ENCODE assay signal across 8 cellular contexts in genomic region chr12:19440019-19440858, GRCh38. TPM values are rescaled to one million over a fixed set of nuclear protein-coding genes. Genes with fewer than 3 reads are reported as not detected.
DNase-seq lines count a peak whose midpoint lies in the region; ATAC-seq, FAIRE-seq and TF ChIP-seq lines count a peak whose summit lies in the region.

No MANE protein-coding gene starts in this region.

- no peak for FAIRE-seq in H1 (lab: Jason Lieb, UNC)

- no peak overlapping the region for H2BK15ac ChIP-seq in H1 (ENCODE audit: low read length)

- H3K79me1 ChIP-seq in H1 (ENCODE audit: low read depth, low read length): no peaks in the 10 kb centered on the region

- H4K91ac ChIP-seq in H1 (replicated peaks; ENCODE audit: insufficient read length, low read length): peak overlapping the region; percentile 98

- H2BK5ac ChIP-seq in H1 (ENCODE audit: low read depth, low read length): peak overlapping the region; percentile 95

- H3K27me3 Mint-ChIP-seq in mesothelial cell of epicardium (ENCODE audit: low read depth): no peaks in the 10 kb centered on the region

- H3K56ac ChIP-seq in H1 (replicated peaks; ENCODE audit: insufficient read length, low read depth, low read length): peak overlapping the region; percentile 87

- no peaks in the 10 kb centered on the region for H3K9me3 ChIP-seq in H1 (ENCODE audit: insufficient read depth in 2 of 2, low read depth in 1 of 2, low read length in 1 of 2)

- H3K4me2 ChIP-seq in H1 (ENCODE audit: insufficient read depth in 1 of 2, low read depth in 2 of 2, low read length in 2 of 2): peak overlapping the region; percentile 58 to 79

- CTCF ChIA-PET in H1 (lab: Charles Lee; ENCODE audit: partially characterized antibody): no interaction called here

- POLR2A ChIA-PET in H1 (lab: Charles Lee; ENCODE audit: partially characterized antibody): interaction anchor here (0.7 to 2.8 kb wide), 11 partner anchors 11 to 88 kb away, joined by 3 to 11 read pairs (median 3); no protein-coding TSS in a partner anchor

- no peak overlapping the region for H2BK20ac ChIP-seq in H1 (ENCODE audit: low read length)

- H3K23me2 ChIP-seq in H1 (ENCODE audit: low read depth, low read length): peaks cover 3% of the 10 kb centered on the region; the same call in 1 of the 2 replicates

- H3K23ac ChIP-seq in H1 (ENCODE audit: insufficient read length): no peak overlapping the region

- peak overlapping the region; percentile 81 for H2BK120ac ChIP-seq in H1 (replicated peaks; ENCODE audit: low read depth, low read length)

- WGBS in H1 (ENCODE audit: extremely low coverage in 1 of 2, insufficient coverage in 1 of 2, insufficient read length in 1 of 2, insufficient replicate concordance in 2 of 2, low coverage in 1 of 2, low lambda C conversion rate in 2 of 2, missing lambda C conversion rate in 1 of 2), 2 experiments: 2% methylated on average over 19 of the region's 71 CpGs; no CpG with 5 or more reads in 1 of the 2 experiments

- peak overlapping the region; percentile 97 for H3K27ac Mint-ChIP-seq in mesothelial cell of epicardium

- H3K14ac ChIP-seq in H1 (ENCODE audit: insufficient read length): peak overlapping the region; percentile 93

- H3K79me2 ChIP-seq in H1 (ENCODE audit: control insufficient read depth in 1 of 2, insufficient read depth in 2 of 2, low read length in 2 of 2): peaks cover 44 to 58% of the 10 kb centered on the region in 2 experiments

- peak overlapping the region; percentile 74 to 98 (median 92) for H3K4me3 ChIP-seq in H1 (ENCODE audit: extremely low read depth in 1 of 4, insufficient read depth in 2 of 4, low read depth in 3 of 4, low read length in 4 of 4)

- TF ChIP-seq EP300 in H1 (IDR thresholded peaks at IDR 0.05; ENCODE audit: borderline replicate concordance in 1 of 2, low read depth in 2 of 2, low read length in 2 of 2): no peak

- H2AK5ac ChIP-seq in H1 (ENCODE audit: low read depth, low read length): peak overlapping the region; percentile 32; the same call in 1 of the 2 replicates

- peak overlapping the region; percentile 89; the same call in 1 of the 2 replicates for H2BK12ac ChIP-seq in H1 (ENCODE audit: low read depth, low read length)

- peaks cover 0 to 16% (median 3%) of the 10 kb centered on the region in 4 experiments; a peak in 2 of 8 replicates for H3K36me3 ChIP-seq in H1 (ENCODE audit: control insufficient read depth in 2 of 4, insufficient read depth in 4 of 4, low read length in 3 of 4)

- peaks cover 6% of the 10 kb centered on the region for H3K36me3 Mint-ChIP-seq in mesothelial cell of epicardium

- H3K27me3 ChIP-seq in H1 (replicated peaks in 1 of 4; ENCODE audit: control insufficient read depth in 3 of 4, extremely low read depth in 1 of 4, insufficient read depth in 3 of 4, low read length in 3 of 4): no peaks in the 10 kb centered on the region

- H2AFZ ChIP-seq in H1 (ENCODE audit: low read length): no peak overlapping the region

- H3K18ac ChIP-seq in H1 (ENCODE audit: extremely low read depth, low read length): peak overlapping the region; percentile 94

- peak overlapping the region; percentile 98 for H4K5ac ChIP-seq in H1 (ENCODE audit: insufficient read length, low read depth, low read length)

- TF ChIP-seq CTCF in H1 (IDR thresholded peaks at IDR 0.05; ENCODE audit: control extremely low read depth in 1 of 3, insufficient read depth in 1 of 3, low read depth in 1 of 3, low read length in 3 of 3): no peak
- no peak for TF ChIP-seq CTCF in mesothelial cell of epicardium (IDR thresholded peaks at IDR 0.05; ENCODE audit: unreplicated experiment)

- H3K9ac ChIP-seq in H1 (replicated peaks in 1 of 4; ENCODE audit: extremely low read depth in 1 of 4, low read depth in 3 of 4, low read length in 3 of 4): peak overlapping the region; percentile 87 to 95 (median 92)

- DNase-seq in NCI-H526 (lab: John Stamatoyannopoulos, UW): peak; percentile 7 to 57
- DNase-seq in NCI-H526 treated with DMSO at 0.1 percent for 48 hours (lab: John Stamatoyannopoulos, UW): no peak
- peak; percentile 3 for DNase-seq in NCI-H345 treated with DMSO at 0.1 percent for 48 hours (lab: John Stamatoyannopoulos, UW; ENCODE audit: unreplicated experiment)
- peak; percentile 37 to 51 (median 47) for DNase-seq in activated CD8-positive, alpha-beta memory T cell treated with anti-CD3 and anti-CD28 coated beads for 48 hours (ENCODE audit: low read depth in 2 of 3, low spot score in 2 of 3)
- DNase-seq in H1 (ENCODE audit: low read depth in 1 of 2, low spot score in 2 of 2): peak in 1 of 2 experiments; percentile 80
- peak; percentile 27 to 62 for DNase-seq in mesothelial cell of epicardium (ENCODE audit: low spot score in 2 of 2, unreplicated experiment in 2 of 2)
- peak; percentile 29 to 44 for DNase-seq in stimulated activated CD8-positive, alpha-beta memory T cell treated with anti-CD3 and anti-CD28 coated beads, Interleukin-15, amount 100 ng/mL, for 4 hours (ENCODE audit: low read depth in 2 of 2)

- no peak for TF ChIP-seq RAD21 in H1 (IDR thresholded peaks at IDR 0.05 in 1 of 2, conservative IDR thresholded peaks at IDR 0.05 in 1 of 2; ENCODE audit: low read depth in 2 of 2, low read length in 2 of 2)

- H4K8ac ChIP-seq in H1 (ENCODE audit: extremely low read depth, insufficient read depth, low read length): peak overlapping the region; percentile 91

- H3K9me3 Mint-ChIP-seq in mesothelial cell of epicardium: no peaks in the 10 kb centered on the region

- peaks cover 5 to 7% of the 10 kb centered on the region in 2 experiments for H4K20me1 ChIP-seq in H1 (replicated peaks in 1 of 2; ENCODE audit: control insufficient read depth in 1 of 2, insufficient read depth in 2 of 2, low read length in 2 of 2)

- peak overlapping the region; percentile 85 for H3K27ac ChIP-seq in H1 (ENCODE audit: low read depth, low read length)

- peak overlapping the region; percentile 98 for H3K4me3 Mint-ChIP-seq in mesothelial cell of epicardium

- H3K4me1 Mint-ChIP-seq in mesothelial cell of epicardium: peaks cover 23% of the 10 kb centered on the region

- ATAC-seq in HG02938 (IDR thresholded peaks at IDR 0.05; ENCODE audit: unreplicated experiment): peak; percentile 36

- H3K4me1 ChIP-seq in H1 (replicated peaks in 1 of 4; ENCODE audit: control insufficient read depth in 3 of 4, insufficient read depth in 4 of 4, low read length in 3 of 4): peaks cover 2 to 18% (median 14%) of the 10 kb centered on the region in 4 experiments; a peak in 5 of 7 replicates

- H3K4ac ChIP-seq in H1 (replicated peaks; ENCODE audit: insufficient read length, low read depth, low read length): peak overlapping the region; percentile 69

- TF ChIP-seq POLR2A in H1 (IDR thresholded peaks at IDR 0.05; ENCODE audit: control extremely low read depth in 1 of 2, low read depth in 2 of 2, low read length in 2 of 2): peak; percentile 51 to 66; a peak in 2 of 3 replicates

TF ChIP-seq in H1, 55 proteins besides CTCF, POLR2A, EP300 and RAD21 (continues in another document):
- no peak for TF ChIP-seq ATF2 (IDR thresholded peaks at IDR 0.05; ENCODE audit: low read length)
- peak; percentile 45; the same call in 1 of the 2 replicates for TF ChIP-seq CHD1 (IDR thresholded peaks at IDR 0.05; ENCODE audit: low read depth, low read length)
- no peak for TF ChIP-seq SIX5 (IDR thresholded peaks at IDR 0.05; ENCODE audit: low read depth, low read length)
- no peak for TF ChIP-seq USF2 (IDR thresholded peaks at IDR 0.05; ENCODE audit: low read length)
- TF ChIP-seq SP4 (IDR thresholded peaks at IDR 0.05; ENCODE audit: low read length): 0 out of 2 replicates have a peak, but pooled peaks have one; percentile 16
- peak; percentile 27 for TF ChIP-seq KDM4A (IDR thresholded peaks at IDR 0.05; ENCODE audit: low read depth, low read length, severe bottlenecking)
- no peak for TF ChIP-seq RBBP5 (IDR thresholded peaks at IDR 0.05; ENCODE audit: borderline replicate concordance, low read depth, low read length)
- TF ChIP-seq POU5F1 (IDR thresholded peaks at IDR 0.05; ENCODE audit: low read depth, low read length): no peak
- no peak for TF ChIP-seq CBX5 (IDR thresholded peaks at IDR 0.05; ENCODE audit: low read depth, low read length)
- TF ChIP-seq GABPA (IDR thresholded peaks at IDR 0.05; ENCODE audit: borderline replicate concordance, insufficient read depth, low read length): no peak
- no peak for TF ChIP-seq NRF1 (IDR thresholded peaks at IDR 0.05; ENCODE audit: low read depth, low read length)
- no peak for TF ChIP-seq MAFK (IDR thresholded peaks at IDR 0.05; ENCODE audit: low read depth, low read length)
- TF ChIP-seq KDM1A (IDR thresholded peaks at IDR 0.05; ENCODE audit: borderline replicate concordance, low read length): no peak

RNA-seq across cellular contexts. Expression of gene AEBP2, which starts 0.9 kb away (rescaled TPM):
- total RNA-seq in H1 (2021; fragmentation: NEBNext Ultra II Directional; extraction: Animal tissue kit (Norgen Biotek cat#: 25700)): 56.9 and 61.4 TPM in 2 replicates
- 10.6 and 13.6 TPM in 2 replicates for polyA plus RNA-seq in H1 (2011; rRNA removed)
- polyA plus RNA-seq in H1 (2011; cell fraction: cytosol; rRNA removed): 16.7 TPM
- 8.0 TPM for polyA plus RNA-seq in H1 (2011; cell fraction: nucleus; rRNA removed)
- polyA plus RNA-seq in H1 (2012, experiment 1 of 2): 33.6 to 56.8 TPM (median 46.3 TPM) in 4 replicates
- 4.7 TPM for polyA plus RNA-seq in H1 (2012, experiment 2 of 2)
- polyA plus RNA-seq in H1 (2013, experiment 1 of 2): 41.4 TPM
- polyA plus RNA-seq in H1 (2013, experiment 2 of 2): 43.0 TPM
- 29.2 and 29.5 TPM in 2 replicates for polyA minus RNA-seq in H1 (2011; rRNA and poly(A)+ RNA removed)
- 26.0 TPM for polyA minus RNA-seq in H1 (2011; cell fraction: cytosol; rRNA and poly(A)+ RNA removed)
- polyA minus RNA-seq in H1 (2011; cell fraction: nucleus; rRNA and poly(A)+ RNA removed): 33.3 TPM
- total RNA-seq in mesothelial cell of epicardium: 58.4 to 65.6 TPM (median 59.7 TPM) in 3 replicates
